Comparison of ENCODE assay signal across 29 cellular contexts in the genomic region with DNA sequence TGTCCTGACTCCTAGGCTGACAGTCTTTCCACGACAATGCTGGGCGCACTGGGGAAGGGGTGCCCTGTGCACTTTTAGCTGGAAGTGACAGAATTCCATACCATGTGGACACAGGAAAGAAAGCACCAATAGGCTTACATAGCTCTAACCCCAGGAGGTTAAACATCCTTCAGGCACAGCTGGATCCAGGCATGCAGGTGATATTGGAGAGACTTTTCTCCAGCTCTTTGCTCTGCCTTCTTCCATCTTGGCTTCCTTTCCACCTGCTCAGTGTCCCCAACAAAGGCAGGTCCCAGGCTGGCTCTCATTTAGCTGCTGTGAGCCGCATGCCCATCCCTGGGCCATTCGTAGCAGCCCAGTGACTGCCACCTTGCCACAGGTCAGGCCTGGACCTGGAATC.
"Had no signal": no experiment of that assay in that cellular context is flagged by ENCODE, and none has a peak within 500 bp of the region (broad histone marks: within the 10 kb centered on the region; RNA-seq: fewer than 3 reads in every experiment).

No MANE protein-coding gene starts in this region.

- H3K9me3 ChIP-seq: neutrophil, ovary, psoas muscle, stomach, thoracic aorta, thyroid gland, tibial nerve, upper lobe of left lung, vagina had no signal

- H2AFZ ChIP-seq: neural progenitor cell, parathyroid adenoma had no signal

- H3K9ac ChIP-seq: neural progenitor cell, parathyroid adenoma had no signal

- H3K27me3 Mint-ChIP-seq: naive B cell; naive thymus-derived CD8-positive, alpha-beta T cell; natural killer cell treated with Interleukin-12 subunit alpha and Interleukin-12 subunit beta and Interleukin-15 and Interleukin-18, amount 100 ng/mL, for 72 hours; progenitor cell of endocrine pancreas; stimulated activated naive B cell treated with anti-CD40 and anti-IgM and Interleukin-4, amounts not matched to agents 10 μg/mL and 1 μg/mL and 100 μg/mL, for 72 hours; stimulated activated naive CD8-positive, alpha-beta T cell treated with anti-CD3 and anti-CD28 coated beads, Interleukin-15, Interleukin-2, amounts not matched to agents 100 ng/mL and 50 ng/mL, for 24 hours had no signal

- H3K4me3 ChIP-seq: neural progenitor cell, ovary, psoas muscle, skin epidermis, stomach, thoracic aorta, thyroid gland, tibial nerve, upper lobe of left lung, vagina had no signal

- H3K27ac ChIP-seq: neural progenitor cell, neutrophil, ovary, parathyroid adenoma, psoas muscle, skin epidermis, stomach, thoracic aorta, thyroid gland, tibial nerve, upper lobe of left lung, vagina had no signal

- ATAC-seq: naive thymus-derived CD8-positive, alpha-beta T cell; natural killer cell treated with Interleukin-12 subunit alpha and Interleukin-12 subunit beta and Interleukin-15 and Interleukin-18, amount 100 ng/mL, for 72 hours; psoas muscle; right cardiac atrium; sciatic nerve; stimulated activated effector memory CD8-positive, alpha-beta T cell treated with anti-CD3 and anti-CD28 coated beads, Interleukin-12 subunit alpha, Interleukin-12 subunit beta, amount 100 ng/mL, for 72 hours; stimulated activated naive B cell treated with anti-CD40 and anti-IgM and Interleukin-4, amounts not matched to agents 10 μg/mL and 1 μg/mL and 100 μg/mL, for 72 hours had no signal

- DNase-seq: naive B cell; naive thymus-derived CD8-positive, alpha-beta T cell; ovary; posterior cingulate gyrus; psoas muscle; stimulated activated CD4-positive, alpha-beta T cell treated with anti-CD3 and anti-CD28 coated beads, Interleukin-15, amount 100 ng/mL, for 24 hours; stimulated activated CD4-positive, alpha-beta T cell treated with anti-CD3 and anti-CD28 coated beads, Interleukin-2, amount 100 ng/mL, for 24 hours; stimulated activated CD4-positive, alpha-beta T cell treated with anti-CD3 and anti-CD28 coated beads, Interleukin-2, amount 100 ng/mL, for 48 hours; stimulated activated CD4-positive, alpha-beta T cell treated with anti-CD3 and anti-CD28 coated beads, Interleukin-4, amount 100 ng/mL, for 24 hours; stimulated activated naive B cell treated with anti-CD40 and anti-IgM and Interleukin-4, amounts not matched to agents 10 μg/mL and 1 μg/mL and 100 μg/mL, for 72 hours; stimulated activated naive CD4-positive, alpha-beta T cell treated with Interleukin-2 at 50 U/mL for 16 hours; stomach; thyroid gland; trophoblast cell; upper lobe of left lung had no signal

- H3K4me2 ChIP-seq: neural progenitor cell had no signal

- H3K36me3 ChIP-seq: neural progenitor cell, ovary had no signal

- H3K9me3 Mint-ChIP-seq: naive B cell; naive thymus-derived CD8-positive, alpha-beta T cell; natural killer cell treated with Interleukin-12 subunit alpha and Interleukin-12 subunit beta and Interleukin-15 and Interleukin-18, amount 100 ng/mL, for 72 hours; neural progenitor cell; stimulated activated effector memory CD8-positive, alpha-beta T cell treated with anti-CD3 and anti-CD28 coated beads, Interleukin-12 subunit alpha, Interleukin-12 subunit beta, amount 100 ng/mL, for 72 hours; stimulated activated naive B cell treated with anti-CD40 and anti-IgM and Interleukin-4, amounts not matched to agents 10 μg/mL and 1 μg/mL and 100 μg/mL, for 72 hours; stimulated activated naive CD8-positive, alpha-beta T cell treated with anti-CD3 and anti-CD28 coated beads, Interleukin-15, Interleukin-2, amounts not matched to agents 100 ng/mL and 50 ng/mL, for 24 hours had no signal

- H3K4me1 ChIP-seq: neural progenitor cell, parathyroid adenoma, psoas muscle, stomach, thyroid gland, upper lobe of left lung, vagina had no signal

- H3K4me3 Mint-ChIP-seq: naive B cell; naive thymus-derived CD8-positive, alpha-beta T cell; natural killer cell treated with Interleukin-12 subunit alpha and Interleukin-12 subunit beta and Interleukin-15 and Interleukin-18, amount 100 ng/mL, for 72 hours; neural progenitor cell; stimulated activated effector memory CD8-positive, alpha-beta T cell treated with anti-CD3 and anti-CD28 coated beads, Interleukin-12 subunit alpha, Interleukin-12 subunit beta, amount 100 ng/mL, for 72 hours; stimulated activated naive B cell treated with anti-CD40 and anti-IgM and Interleukin-4, amounts not matched to agents 10 μg/mL and 1 μg/mL and 100 μg/mL, for 72 hours; stimulated activated naive CD8-positive, alpha-beta T cell treated with anti-CD3 and anti-CD28 coated beads, Interleukin-15, Interleukin-2, amounts not matched to agents 100 ng/mL and 50 ng/mL, for 24 hours had no signal

- H3K27ac Mint-ChIP-seq: naive B cell; natural killer cell treated with Interleukin-12 subunit alpha and Interleukin-12 subunit beta and Interleukin-15 and Interleukin-18, amount 100 ng/mL, for 72 hours; neural progenitor cell; progenitor cell of endocrine pancreas; stimulated activated naive B cell treated with anti-CD40 and anti-IgM and Interleukin-4, amounts not matched to agents 10 μg/mL and 1 μg/mL and 100 μg/mL, for 72 hours; stimulated activated naive CD8-positive, alpha-beta T cell treated with anti-CD3 and anti-CD28 coated beads, Interleukin-15, Interleukin-2, amounts not matched to agents 100 ng/mL and 50 ng/mL, for 24 hours had no signal

- FAIRE-seq: urothelium cell line had no signal

- H3K36me3 Mint-ChIP-seq: natural killer cell treated with Interleukin-12 subunit alpha and Interleukin-12 subunit beta and Interleukin-15 and Interleukin-18, amount 100 ng/mL, for 72 hours had no signal

- H3K4me1 Mint-ChIP-seq: naive B cell; neural progenitor cell; stimulated activated effector memory CD8-positive, alpha-beta T cell treated with anti-CD3 and anti-CD28 coated beads, Interleukin-12 subunit alpha, Interleukin-12 subunit beta, amount 100 ng/mL, for 72 hours; stimulated activated naive B cell treated with anti-CD40 and anti-IgM and Interleukin-4, amounts not matched to agents 10 μg/mL and 1 μg/mL and 100 μg/mL, for 72 hours had no signal

- H3K27me3 ChIP-seq: neural progenitor cell, neutrophil, ovary, stomach, thyroid gland, tibial nerve, upper lobe of left lung, vagina had no signal
